Comparison of ENCODE assay signal across 24 cellular contexts in the genomic region with DNA sequence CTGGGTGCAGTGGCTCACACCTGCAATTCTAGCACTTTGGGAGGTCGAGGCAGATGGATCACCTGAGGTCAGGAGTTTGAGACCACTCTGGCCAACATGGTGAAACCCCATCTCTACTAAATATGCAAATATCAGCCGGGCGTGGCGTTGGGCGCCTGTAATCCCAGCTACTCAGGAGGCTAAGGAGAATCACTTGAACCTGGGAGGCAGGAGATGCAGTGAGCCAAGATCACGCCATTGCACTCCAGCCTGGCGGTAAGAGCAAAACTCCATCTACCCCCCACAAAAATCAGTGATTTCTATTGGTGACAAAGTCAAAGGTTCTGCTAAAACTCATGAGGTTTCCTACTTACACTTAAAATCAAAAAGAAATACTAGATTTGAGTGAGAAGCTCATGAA. TPM values are rescaled to one million over a fixed set of nuclear protein-coding genes. Genes with fewer than 3 reads are reported as not detected.
DNase-seq lines count a peak whose midpoint lies in the region; ATAC-seq, FAIRE-seq and TF ChIP-seq lines count a peak whose summit lies in the region.
"Had no signal": no experiment of that assay in that cellular context is flagged by ENCODE, and none has a peak within 500 bp of the region (broad histone marks: within the 10 kb centered on the region; RNA-seq: fewer than 3 reads in every experiment).

No MANE protein-coding gene starts in this region.

- peaks cover 13% of the 10 kb centered on the region for H3K36me3 Mint-ChIP-seq in T-helper 17 cell (ENCODE audit: low read depth)

- H3K36me3 ChIP-seq in smooth muscle cell (ENCODE audit: low read depth) (no peaks in the 10 kb centered on the region), osteoblast (ENCODE audit: insufficient read depth, low read length) (peaks cover 34% of the 10 kb centered on the region)

- no peak overlapping the region for H3K4me2 ChIP-seq in smooth muscle cell
- H3K4me2 ChIP-seq in osteoblast (ENCODE audit: insufficient read depth, low read length): no peak overlapping the region

- no peak for FAIRE-seq in GM12891 (lab: Jason Lieb, UNC)
- FAIRE-seq: A204.1, GM12878, GM18507, H54 had no signal

- in situ Hi-C loops in GM13977 (cut with MboI; ENCODE audit: low pct_unique_long_range_greater_than_20kb, low sequenced_read_pairs, unreplicated experiment): no loop called here

- peak overlapping the region; percentile 83 for H3K27ac Mint-ChIP-seq in T-helper 17 cell

- DNase-seq in GM12891 (ENCODE audit: insufficient read length, low spot score) (no peak), T-helper 17 cell (no peak), smooth muscle cell (lab: John Stamatoyannopoulos, UW; ENCODE audit: unreplicated experiment) (no peak), osteoblast (ENCODE audit: insufficient read length, low spot score, missing footprints) (no peak), CD1c-positive myeloid dendritic cell (ENCODE audit: extremely low spot score) (no peak), GM13977 (ENCODE audit: low spot score) (no peak)
- DNase-seq: ACHN; BE2C; CD8-positive, alpha-beta memory T cell; COR-L47; DMS 273 treated with DMSO at 0.1 percent for 48 hours; DMS53; DND-41; EL; GM23248; HCEC 1CT had no signal

- H3K4me3 Mint-ChIP-seq in T-helper 17 cell: no peak overlapping the region

- TF ChIP-seq POLR2A in GM12891 (IDR thresholded peaks at IDR 0.05; ENCODE audit: low read depth, low read length): no peak

- H3K9me3 ChIP-seq in T-helper 17 cell (ENCODE audit: control insufficient read depth, low read length, poor library complexity, severe bottlenecking) (no peaks in the 10 kb centered on the region), smooth muscle cell (replicated peaks; ENCODE audit: low read depth) (no peaks in the 10 kb centered on the region), osteoblast (ENCODE audit: low read depth, low read length) (no peaks in the 10 kb centered on the region)
- H3K9me3 ChIP-seq: BE2C had no signal

- no peaks in the 10 kb centered on the region for H3K27me3 ChIP-seq in smooth muscle cell (ENCODE audit: low read depth)
- no peaks in the 10 kb centered on the region for H3K27me3 ChIP-seq in osteoblast (ENCODE audit: insufficient read depth, low read length)
- H3K27me3 ChIP-seq: BE2C had no signal

- peaks cover 9% of the 10 kb centered on the region for H3F3A ChIP-seq in smooth muscle cell (ENCODE audit: low read depth)

- 96% methylated on average over 7 of the region's 7 CpGs for WGBS in smooth muscle cell (ENCODE audit: low lambda C conversion rate)

- H3K4me3 ChIP-seq in smooth muscle cell (no peak overlapping the region), osteoblast (ENCODE audit: insufficient read depth, low read length) (no peak overlapping the region)
- H3K4me3 ChIP-seq: GM12878, GM23248 had no signal

- no peak overlapping the region for H3K9ac ChIP-seq in smooth muscle cell (ENCODE audit: low read depth)
- H3K9ac ChIP-seq: GM23248 had no signal

- peak overlapping the region; percentile 24; the same call in 1 of the 2 replicates for H3K27ac ChIP-seq in 22Rv1
- peak overlapping the region; percentile 26 for H3K27ac ChIP-seq in smooth muscle cell (ENCODE audit: low read depth)
- H3K27ac ChIP-seq in osteoblast (ENCODE audit: low read depth, low read length): no peak overlapping the region
- H3K27ac ChIP-seq: C4-2B, GM23248, HL-60 had no signal

- no peaks in the 10 kb centered on the region for H3K27me3 Mint-ChIP-seq in T-helper 17 cell
- H3K27me3 Mint-ChIP-seq: CD8-positive, alpha-beta memory T cell had no signal

- peaks cover 23% of the 10 kb centered on the region for H3K4me1 ChIP-seq in smooth muscle cell (ENCODE audit: low read depth)
- H3K4me1 ChIP-seq in osteoblast (ENCODE audit: insufficient read depth, low read length): peaks cover 18% of the 10 kb centered on the region

- TF ChIP-seq CTCF in 22Rv1 (IDR thresholded peaks at IDR 0.05) (no peak), smooth muscle cell (IDR thresholded peaks at IDR 0.05; ENCODE audit: borderline replicate concordance, insufficient read depth, poor library complexity, severe bottlenecking) (no peak), osteoblast (IDR thresholded peaks at IDR 0.05; ENCODE audit: extremely low read depth, low read depth, low read length) (no peak), GM13977 (IDR thresholded peaks at IDR 0.05; ENCODE audit: extremely low read depth, insufficient read depth, missing control alignments) (no peak)

- H2AFZ ChIP-seq in smooth muscle cell (ENCODE audit: low read depth) (no peak overlapping the region), osteoblast (ENCODE audit: low read length) (no peak overlapping the region)
- H2AFZ ChIP-seq: GM23248 had no signal

- no peak for ATAC-seq in T-helper 17 cell
- ATAC-seq: GM12878 had no signal

- H3K79me2 ChIP-seq in smooth muscle cell (ENCODE audit: low read depth) (peaks cover 100% of the 10 kb centered on the region), osteoblast (ENCODE audit: insufficient read depth, low read length) (peaks cover 100% of the 10 kb centered on the region)

- H4K20me1 ChIP-seq in smooth muscle cell (ENCODE audit: low read depth) (peaks cover 100% of the 10 kb centered on the region), osteoblast (ENCODE audit: insufficient read depth, low read length) (peaks cover 82% of the 10 kb centered on the region)

- peaks cover 68% of the 10 kb centered on the region for H3K4me1 Mint-ChIP-seq in T-helper 17 cell

TF ChIP-seq in GM12891, 5 proteins besides CTCF, POLR2A, EP300 and RAD21:
- TF ChIP-seq PAX5 (IDR thresholded peaks at IDR 0.05; ENCODE audit: insufficient read depth, low read length, severe bottlenecking): no peak
- TF ChIP-seq TAF1 (IDR thresholded peaks at IDR 0.05; ENCODE audit: low read depth, low read length): no peak
- TF ChIP-seq POLR2AphosphoS5 (IDR thresholded peaks at IDR 0.05; ENCODE audit: low read depth, low read length): no peak
- no peak for TF ChIP-seq SPI1 (IDR thresholded peaks at IDR 0.05; ENCODE audit: low read depth, low read length)
- 0 out of 2 replicates have a peak, but pooled peaks have one; percentile 21 for TF ChIP-seq POU2F2 (IDR thresholded peaks at IDR 0.05; ENCODE audit: low read depth, low read length)

RNA-seq across cellular contexts. Expression of a gene that starts 18.8 kb away (rescaled TPM):
- polyA plus RNA-seq in GM12891 (2012; ENCODE audit: low read depth, missing spikeins): 64.7 TPM
- total RNA-seq in T-helper 17 cell: 100 to 1,000 TPM; 192 to 212 TPM
- total RNA-seq in smooth muscle cell: 294 and 354 TPM in 2 replicates
- 129 and 151 TPM in 2 replicates for polyA plus RNA-seq in smooth muscle cell
- 444 and 497 TPM in 2 replicates for total RNA-seq in osteoblast

RNA-seq across cellular contexts. Expression of a gene that starts 48.9 kb away (rescaled TPM):
- polyA plus RNA-seq in GM12891 (2012; ENCODE audit: low read depth, missing spikeins): 0.09 TPM
- total RNA-seq in T-helper 17 cell (under 1 TPM; 0.25 to 0.76 TPM), smooth muscle cell (1.4 and 2.3 TPM in 2 replicates), osteoblast (0.72 and 0.88 TPM in 2 replicates)
- 0.70 and 2.0 TPM in 2 replicates for polyA plus RNA-seq in smooth muscle cell
- total RNA-seq: G401 had no signal
- polyA plus RNA-seq: CD8-positive, alpha-beta memory T cell had no signal
